In the genomic region with DNA sequence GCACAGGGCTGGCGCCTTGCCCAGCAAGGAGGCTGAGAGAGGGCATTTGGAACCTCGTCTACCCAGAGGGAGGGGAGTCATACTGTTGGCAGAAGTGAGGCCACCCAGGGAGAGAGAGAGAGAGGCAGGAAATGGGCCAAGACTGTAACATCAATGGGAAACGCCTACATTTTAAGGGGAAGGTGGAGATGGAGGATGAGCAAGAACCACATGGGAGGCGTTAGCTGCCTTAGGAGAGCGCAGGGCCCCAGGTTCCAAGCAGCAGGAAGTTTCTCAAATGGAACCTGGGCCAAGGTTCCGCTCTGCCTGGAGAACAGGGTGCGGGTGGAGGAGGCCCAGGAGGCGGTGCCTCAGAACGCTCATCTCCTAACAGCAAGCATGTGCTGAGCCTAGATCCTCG, we compare ENCODE assay signal across 1 cellular context.
TF ChIP-seq lines count a peak whose summit lies in the region.

No MANE protein-coding gene starts in this region.

TF ChIP-seq in IMR-90, 13 proteins besides CTCF, POLR2A, EP300 and RAD21:
- no peak for TF ChIP-seq MAZ (IDR thresholded peaks at IDR 0.05; ENCODE audit: borderline replicate concordance, low read depth, low read length)
- no peak for TF ChIP-seq BHLHE40 (IDR thresholded peaks at IDR 0.05; ENCODE audit: low read depth, low read length)
- no peak for TF ChIP-seq MXI1 (IDR thresholded peaks at IDR 0.05; ENCODE audit: borderline replicate concordance, low read depth, low read length)
- TF ChIP-seq, protein P1, sequence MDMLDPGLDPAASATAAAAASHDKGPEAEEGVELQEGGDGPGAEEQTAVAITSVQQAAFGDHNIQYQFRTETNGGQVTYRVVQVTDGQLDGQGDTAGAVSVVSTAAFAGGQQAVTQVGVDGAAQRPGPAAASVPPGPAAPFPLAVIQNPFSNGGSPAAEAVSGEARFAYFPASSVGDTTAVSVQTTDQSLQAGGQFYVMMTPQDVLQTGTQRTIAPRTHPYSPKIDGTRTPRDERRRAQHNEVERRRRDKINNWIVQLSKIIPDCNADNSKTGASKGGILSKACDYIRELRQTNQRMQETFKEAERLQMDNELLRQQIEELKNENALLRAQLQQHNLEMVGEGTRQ (IDR thresholded peaks at IDR 0.05; ENCODE audit: low read depth, low read length), result no peak
- TF ChIP-seq RCOR1 (IDR thresholded peaks at IDR 0.05; ENCODE audit: insufficient replicate concordance, low read length), result no peak
- TF ChIP-seq, protein P2, sequence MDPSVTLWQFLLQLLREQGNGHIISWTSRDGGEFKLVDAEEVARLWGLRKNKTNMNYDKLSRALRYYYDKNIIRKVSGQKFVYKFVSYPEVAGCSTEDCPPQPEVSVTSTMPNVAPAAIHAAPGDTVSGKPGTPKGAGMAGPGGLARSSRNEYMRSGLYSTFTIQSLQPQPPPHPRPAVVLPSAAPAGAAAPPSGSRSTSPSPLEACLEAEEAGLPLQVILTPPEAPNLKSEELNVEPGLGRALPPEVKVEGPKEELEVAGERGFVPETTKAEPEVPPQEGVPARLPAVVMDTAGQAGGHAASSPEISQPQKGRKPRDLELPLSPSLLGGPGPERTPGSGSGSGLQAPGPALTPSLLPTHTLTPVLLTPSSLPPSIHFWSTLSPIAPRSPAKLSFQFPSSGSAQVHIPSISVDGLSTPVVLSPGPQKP (IDR thresholded peaks at IDR 0.05; ENCODE audit: borderline replicate concordance, low read depth, low read length), result no peak
- no peak for TF ChIP-seq FOS (IDR thresholded peaks at IDR 0.05; ENCODE audit: low read depth, low read length)
